Comparison of ENCODE assay signal across 27 cellular contexts in genomic region chr12:42204819-42205218, GRCh38.
"Had no signal": no experiment of that assay in that cellular context is flagged by ENCODE, and none has a peak within 500 bp of the region (broad histone marks: within the 10 kb centered on the region; RNA-seq: fewer than 3 reads in every experiment).

No MANE protein-coding gene starts in this region.

- H3K27ac Mint-ChIP-seq: mesothelial cell of epicardium; naive B cell; natural killer cell treated with Interleukin-12 subunit alpha and Interleukin-12 subunit beta and Interleukin-15 and Interleukin-18, amount 100 ng/mL, for 72 hours; progenitor cell of endocrine pancreas; stimulated activated effector memory CD8-positive, alpha-beta T cell treated with anti-CD3 and anti-CD28 coated beads, Interleukin-12 subunit alpha, Interleukin-12 subunit beta, amount 100 ng/mL, for 72 hours; type B pancreatic cell had no signal

- H3K4me1 ChIP-seq: left lung, parathyroid adenoma, testis, tibial artery had no signal

- ATAC-seq: gastrocnemius medialis; left cardiac atrium; left lung; mucosa of descending colon; natural killer cell treated with Interleukin-12 subunit alpha and Interleukin-12 subunit beta and Interleukin-15 and Interleukin-18, amount 100 ng/mL, for 72 hours; sciatic nerve; stimulated activated effector memory CD8-positive, alpha-beta T cell treated with anti-CD3 and anti-CD28 coated beads, Interleukin-12 subunit alpha, Interleukin-12 subunit beta, amount 100 ng/mL, for 72 hours; stimulated activated naive CD8-positive, alpha-beta T cell treated with anti-CD3 and anti-CD28 coated beads, Interleukin-15, Interleukin-2, amounts not matched to agents 100 U/mL and 50 U/mL, for 24 hours had no signal

- H3K4me3 Mint-ChIP-seq: mesothelial cell of epicardium; naive B cell; natural killer cell treated with Interleukin-12 subunit alpha and Interleukin-12 subunit beta and Interleukin-15 and Interleukin-18, amount 100 ng/mL, for 72 hours; neural crest cell; stimulated activated effector memory CD8-positive, alpha-beta T cell treated with anti-CD3 and anti-CD28 coated beads, Interleukin-12 subunit alpha, Interleukin-12 subunit beta, amount 100 ng/mL, for 72 hours; type B pancreatic cell had no signal

- H3K9me3 Mint-ChIP-seq: mesothelial cell of epicardium; naive B cell; natural killer cell treated with Interleukin-12 subunit alpha and Interleukin-12 subunit beta and Interleukin-15 and Interleukin-18, amount 100 ng/mL, for 72 hours; neural crest cell; stimulated activated effector memory CD8-positive, alpha-beta T cell treated with anti-CD3 and anti-CD28 coated beads, Interleukin-12 subunit alpha, Interleukin-12 subunit beta, amount 100 ng/mL, for 72 hours; type B pancreatic cell had no signal

- H3K27me3 Mint-ChIP-seq: naive B cell; natural killer cell treated with Interleukin-12 subunit alpha and Interleukin-12 subunit beta and Interleukin-15 and Interleukin-18, amount 100 ng/mL, for 72 hours; progenitor cell of endocrine pancreas; type B pancreatic cell had no signal

- H3K9ac ChIP-seq: parathyroid adenoma had no signal

- H3K4me3 ChIP-seq: coronary artery, esophagus squamous epithelium, gastrocnemius medialis, left lung, mucosa of descending colon, testis, tibial artery had no signal

- DNase-seq: dermis blood vessel endothelial cell; effector memory CD4-positive, alpha-beta T cell; erythroblast; esophagus squamous epithelium; gastrocnemius medialis; head of caudate nucleus; left cardiac atrium; left lung; mesenchymal stem cell; mucosa of descending colon; naive B cell; stimulated activated CD4-positive, alpha-beta T cell treated with anti-CD3 and anti-CD28 coated beads, Interleukin-2, amount 100 ng/mL, for 24 hours; stimulated activated CD4-positive, alpha-beta T cell treated with anti-CD3 and anti-CD28 coated beads, Interleukin-4, amount 100 ng/mL, for 24 hours; stimulated activated naive CD8-positive, alpha-beta T cell treated with anti-CD3 and anti-CD28 coated beads, Interleukin-15, Interleukin-2, amounts not matched to agents 100 U/mL and 50 U/mL, for 24 hours; substantia nigra; testis; tibial artery had no signal

- H3K27ac ChIP-seq: coronary artery, esophagus squamous epithelium, gastrocnemius medialis, left lung, neutrophil, parathyroid adenoma, testis, tibial artery had no signal

- H3K4me1 Mint-ChIP-seq: neural crest cell had no signal

- H2AFZ ChIP-seq: parathyroid adenoma had no signal

- H3K27me3 ChIP-seq: esophagus squamous epithelium, gastrocnemius medialis, left lung, neutrophil, testis, tibial artery had no signal

- H3K9me3 ChIP-seq: esophagus squamous epithelium, gastrocnemius medialis, left lung, mucosa of descending colon, neutrophil, testis, tibial artery had no signal
